In the genomic region with DNA sequence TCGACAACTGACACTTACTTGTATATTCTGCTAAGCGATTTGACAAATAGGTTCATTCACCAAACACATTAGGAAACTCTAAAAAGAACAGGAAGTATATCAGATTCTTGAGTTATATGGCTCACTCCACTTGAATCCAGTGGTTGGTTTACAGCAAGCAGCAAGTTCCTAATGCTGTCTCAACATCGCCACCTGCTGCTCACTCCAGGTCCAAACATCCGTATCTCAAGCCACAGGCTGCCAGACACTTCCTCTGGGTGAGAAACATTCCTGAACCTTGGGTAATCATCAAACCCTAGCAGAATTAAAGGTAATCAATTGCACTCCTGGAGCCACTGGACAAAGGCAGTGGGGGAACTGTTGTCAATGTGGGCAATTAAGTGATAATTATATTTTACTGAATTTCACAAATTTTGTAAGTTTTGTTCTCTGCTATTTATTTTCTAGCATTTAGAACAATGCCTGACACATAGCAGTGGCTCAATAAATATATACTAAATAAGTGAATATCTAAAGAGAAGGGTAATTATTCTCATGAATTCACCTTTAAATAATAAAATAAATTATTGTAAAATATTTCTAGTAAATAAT, we compare ENCODE assay signal across 8 cellular contexts.
DNase-seq lines count a peak whose midpoint lies in the region; ATAC-seq lines count a peak whose summit lies in the region.

No MANE protein-coding gene starts in this region.

- no peak overlapping the region for H3K27ac Mint-ChIP-seq in central memory CD8-positive, alpha-beta T cell (ENCODE audit: low read depth)

- no peaks in the 10 kb centered on the region for H3K4me1 Mint-ChIP-seq in central memory CD8-positive, alpha-beta T cell

- H3K9me3 Mint-ChIP-seq in central memory CD8-positive, alpha-beta T cell: no peaks in the 10 kb centered on the region

- H3K27me3 Mint-ChIP-seq in central memory CD8-positive, alpha-beta T cell: no peaks in the 10 kb centered on the region

- ATAC-seq in GM18861 (IDR thresholded peaks at IDR 0.05; ENCODE audit: unreplicated experiment) (peak; percentile 87), HG03095 (IDR thresholded peaks at IDR 0.05; ENCODE audit: unreplicated experiment) (peak; percentile 90)
- ATAC-seq in central memory CD8-positive, alpha-beta T cell (replicated peaks; ENCODE audit: extremely low read depth, poor library complexity, severe bottlenecking): peak; percentile 43

- no peak overlapping the region for H3K4me3 Mint-ChIP-seq in central memory CD8-positive, alpha-beta T cell

- DNase-seq in AG08395 (ENCODE audit: low spot score): peak; percentile 72
- peak; percentile 21 for DNase-seq in NCI-H2196 treated with DMSO at 0.1 percent for 48 hours (lab: John Stamatoyannopoulos, UW; ENCODE audit: unreplicated experiment)
- peak; percentile 31 for DNase-seq in activated CD4-positive, CD25-positive, alpha-beta regulatory T cell treated with anti-CD3 and anti-CD28 coated beads, Interleukin-2, amount 50 U/mL, for 16 hours (ENCODE audit: low read depth, low spot score)
- DNase-seq in central memory CD8-positive, alpha-beta T cell (ENCODE audit: low spot score in 2 of 2): peak; percentile 20 to 32
- peak; percentile 86 for DNase-seq in kidney tubule cell (ENCODE audit: low spot score)
- DNase-seq in stimulated activated CD4-positive, alpha-beta T cell treated with anti-CD3 and anti-CD28 coated beads, Interleukin-4, amount 100 ng/mL, for 1 hour: peak; percentile 72

- H3K36me3 Mint-ChIP-seq in central memory CD8-positive, alpha-beta T cell (ENCODE audit: insufficient read depth): peaks cover 2% of the 10 kb centered on the region

Comparison
In these comparisons a context has a peak if more than half of its experiments do, and no peak if none do; other contexts are left out.
1. Peak in every context shown above with its lines: DNase-seq and ATAC-seq.
2. DNase-seq: peak in every context shown above with its lines; median percentile 86 in kidney tubule cell; 72 in AG08395; 72 in stimulated activated CD4-positive, alpha-beta T cell treated with anti-CD3 and anti-CD28 coated beads, Interleukin-4, amount 100 ng/mL, for 1 hour; 31 in activated CD4-positive, CD25-positive, alpha-beta regulatory T cell treated with anti-CD3 and anti-CD28 coated beads, Interleukin-2, amount 50 U/mL, for 16 hours; 26 in central memory CD8-positive, alpha-beta T cell; 21 in NCI-H2196 treated with DMSO at 0.1 percent for 48 hours.